Comparison of ENCODE assay signal across 8 cellular contexts in genomic region chr2:200901459-200902072, GRCh38. TPM values are rescaled to one million over a fixed set of nuclear protein-coding genes. Genes with fewer than 3 reads are reported as not detected.
DNase-seq lines count a peak whose midpoint lies in the region; ATAC-seq and FAIRE-seq lines count a peak whose summit lies in the region.

No MANE protein-coding gene starts in this region.

- CTCF ChIA-PET in activated CD8-positive, alpha-beta T cell treated with anti-CD3 and anti-CD28 coated beads, Interleukin-2, amount 10 ng/mL, durations not matched to agents 7 days and 5 days (lab: Charles Lee) = interaction anchor here (0.7 to 2.1 kb wide), 34 partner anchors 9 to 550 kb away, joined by 3 to 35 read pairs (median 5); partner anchors contain the start of genes CASP10, HYCC2, NDUFB3 and NIF3L1

- H3K36me3 Mint-ChIP-seq in activated CD8-positive, alpha-beta T cell treated with anti-CD3 and anti-CD28 coated beads, Interleukin-2, amount 10 ng/mL, durations not matched to agents 7 days and 5 days (ENCODE audit: low read depth) = peaks cover 52% of the 10 kb centered on the region
- H3K36me3 Mint-ChIP-seq in stimulated activated effector memory CD8-positive, alpha-beta T cell treated with anti-CD3 and anti-CD28 coated beads, Interleukin-12 subunit alpha, Interleukin-12 subunit beta, amount 100 ng/mL, for 72 hours = peaks cover 83% of the 10 kb centered on the region

- DNase-seq in DMS114 treated with DMSO at 0.1 percent for 48 hours (lab: John Stamatoyannopoulos, UW; ENCODE audit: unreplicated experiment) (peak; percentile 74), HT-29 (ENCODE audit: low spot score) (peak; percentile 90), NOMO-1 (lab: John Stamatoyannopoulos, UW; ENCODE audit: unreplicated experiment in 2 of 2) (peak; percentile 63 to 87), mucosa of gallbladder (ENCODE audit: low spot score) (peak; percentile 78)
- DNase-seq in activated CD8-positive, alpha-beta T cell treated with anti-CD3 and anti-CD28 coated beads, Interleukin-2, amount 10 ng/mL, durations not matched to agents 7 days and 5 days = peak; percentile 89
- DNase-seq in stimulated activated effector memory CD8-positive, alpha-beta T cell treated with anti-CD3 and anti-CD28 coated beads, Interleukin-12 subunit alpha, Interleukin-12 subunit beta, amount 100 ng/mL, for 72 hours (ENCODE audit: low spot score in 2 of 2) = peak; percentile 46 to 78

- FAIRE-seq in endometrium (lab: Jason Lieb, UNC) = peak; percentile 50

- peaks cover 24% of the 10 kb centered on the region for H3K4me1 Mint-ChIP-seq in activated CD8-positive, alpha-beta T cell treated with anti-CD3 and anti-CD28 coated beads, Interleukin-2, amount 10 ng/mL, durations not matched to agents 7 days and 5 days (ENCODE audit: low read depth)
- peaks cover 17% of the 10 kb centered on the region for H3K4me1 Mint-ChIP-seq in stimulated activated effector memory CD8-positive, alpha-beta T cell treated with anti-CD3 and anti-CD28 coated beads, Interleukin-12 subunit alpha, Interleukin-12 subunit beta, amount 100 ng/mL, for 72 hours

- no peaks in the 10 kb centered on the region for H3K9me3 Mint-ChIP-seq in activated CD8-positive, alpha-beta T cell treated with anti-CD3 and anti-CD28 coated beads, Interleukin-2, amount 10 ng/mL, durations not matched to agents 7 days and 5 days (ENCODE audit: insufficient read depth)
- H3K9me3 Mint-ChIP-seq in stimulated activated effector memory CD8-positive, alpha-beta T cell treated with anti-CD3 and anti-CD28 coated beads, Interleukin-12 subunit alpha, Interleukin-12 subunit beta, amount 100 ng/mL, for 72 hours = no peaks in the 10 kb centered on the region

- peak overlapping the region; percentile 25 for H3K27ac Mint-ChIP-seq in activated CD8-positive, alpha-beta T cell treated with anti-CD3 and anti-CD28 coated beads, Interleukin-2, amount 10 ng/mL, durations not matched to agents 7 days and 5 days
- peak overlapping the region; percentile 9 for H3K27ac Mint-ChIP-seq in stimulated activated effector memory CD8-positive, alpha-beta T cell treated with anti-CD3 and anti-CD28 coated beads, Interleukin-12 subunit alpha, Interleukin-12 subunit beta, amount 100 ng/mL, for 72 hours

- POLR2A ChIA-PET in activated CD8-positive, alpha-beta T cell treated with anti-CD3 and anti-CD28 coated beads, Interleukin-2, amount 10 ng/mL, durations not matched to agents 7 days and 5 days (lab: Charles Lee) = interaction anchor here (0.6 to 1.6 kb wide), 8 partner anchors 12 to 281 kb away, joined by 3 to 10 read pairs (median 4); partner anchors contain the start of genes CASP10, CLK1, NIF3L1 and PPIL3

- H3K27me3 Mint-ChIP-seq in activated CD8-positive, alpha-beta T cell treated with anti-CD3 and anti-CD28 coated beads, Interleukin-2, amount 10 ng/mL, durations not matched to agents 7 days and 5 days (ENCODE audit: low read depth) = no peaks in the 10 kb centered on the region

- ATAC-seq in GM21447 (IDR thresholded peaks at IDR 0.05; ENCODE audit: unreplicated experiment) = peak; percentile 99
- ATAC-seq in activated CD8-positive, alpha-beta T cell treated with anti-CD3 and anti-CD28 coated beads, Interleukin-2, amount 10 ng/mL, durations not matched to agents 7 days and 5 days = peak; percentile 100
- ATAC-seq in stimulated activated effector memory CD8-positive, alpha-beta T cell treated with anti-CD3 and anti-CD28 coated beads, Interleukin-12 subunit alpha, Interleukin-12 subunit beta, amount 100 ng/mL, for 72 hours = peak; percentile 100

- H3K4me3 Mint-ChIP-seq in activated CD8-positive, alpha-beta T cell treated with anti-CD3 and anti-CD28 coated beads, Interleukin-2, amount 10 ng/mL, durations not matched to agents 7 days and 5 days = no peak overlapping the region
- no peak overlapping the region for H3K4me3 Mint-ChIP-seq in stimulated activated effector memory CD8-positive, alpha-beta T cell treated with anti-CD3 and anti-CD28 coated beads, Interleukin-12 subunit alpha, Interleukin-12 subunit beta, amount 100 ng/mL, for 72 hours

RNA-seq across cellular contexts. Expression of gene NIF3L1, which starts 12.4 kb away (rescaled TPM):
- total RNA-seq in HT-29 (2014; rRNA removed; shearing (Covaris generic)) = 31.6 and 38.3 TPM in 2 replicates
- 10 to 100 TPM; 37.0 to 39.0 TPM for total RNA-seq in activated CD8-positive, alpha-beta T cell treated with anti-CD3 and anti-CD28 coated beads, Interleukin-2, amount 10 ng/mL, durations not matched to agents 7 days and 5 days
- total RNA-seq in mucosa of gallbladder = 16.9 TPM

RNA-seq across cellular contexts. Expression of gene PPIL3, which starts 12.7 kb away (rescaled TPM):
- 18.5 and 27.4 TPM in 2 replicates for total RNA-seq in HT-29 (2014; rRNA removed; shearing (Covaris generic))
- total RNA-seq in activated CD8-positive, alpha-beta T cell treated with anti-CD3 and anti-CD28 coated beads, Interleukin-2, amount 10 ng/mL, durations not matched to agents 7 days and 5 days = 10 to 100 TPM; 81.6 to 82.9 TPM
- 38.4 TPM for total RNA-seq in mucosa of gallbladder

RNA-seq across cellular contexts. Expression of gene CLK1, which starts 37.1 kb away (rescaled TPM):
- total RNA-seq in HT-29 (2014; rRNA removed; shearing (Covaris generic)) = 32.2 and 39.1 TPM in 2 replicates
- 100 to 1,000 TPM; 122 to 126 TPM for total RNA-seq in activated CD8-positive, alpha-beta T cell treated with anti-CD3 and anti-CD28 coated beads, Interleukin-2, amount 10 ng/mL, durations not matched to agents 7 days and 5 days
- total RNA-seq in mucosa of gallbladder = 98.8 TPM

Comparison
In these comparisons a context has a peak if more than half of its experiments do, and no peak if none do; other contexts are left out.
1. Peak in every context shown above with its lines: DNase-seq and ATAC-seq.